ENCODE assay signal across 19 cellular contexts in genomic region chr7:117153016-117153415, GRCh38.
DNase-seq lines count a peak whose midpoint lies in the region; ATAC-seq, FAIRE-seq and TF ChIP-seq lines count a peak whose summit lies in the region.
"Had no signal": no experiment of that assay in that cellular context is flagged by ENCODE, and none has a peak within 500 bp of the region (broad histone marks: within the 10 kb centered on the region; RNA-seq: fewer than 3 reads in every experiment).

No MANE protein-coding gene starts in this region.

- no peak overlapping the region for H3K4me3 Mint-ChIP-seq in GM23338
- no peak overlapping the region for H3K4me3 Mint-ChIP-seq in activated CD8-positive, alpha-beta T cell treated with anti-CD3 and anti-CD28 coated beads for 36 hours
- H3K4me3 Mint-ChIP-seq: CD14-positive monocyte; CD4-positive, alpha-beta memory T cell had no signal

- no peak overlapping the region for H3K4ac ChIP-seq in mesendoderm (ENCODE audit: low read depth, low read length)

- no peaks in the 10 kb centered on the region for H3K9me1 ChIP-seq in endothelial cell of umbilical vein (replicated peaks; ENCODE audit: control insufficient read depth, extremely low read depth, insufficient read depth, low read length)

- H3K23ac ChIP-seq in mesendoderm (ENCODE audit: low read length) = no peak overlapping the region

- no peak overlapping the region for H2BK15ac ChIP-seq in mesendoderm (replicated peaks; ENCODE audit: low read depth)

- no peak overlapping the region for H2AK5ac ChIP-seq in mesendoderm (ENCODE audit: low read length)

- DNase-seq in endothelial cell of umbilical vein (ENCODE audit: low read depth, low spot score) (no peak), kidney glomerular epithelial cell (lab: John Stamatoyannopoulos, UW) (peak; percentile 49), mesendoderm (peak; percentile 55), GM23338 (ENCODE audit: low spot score) (no peak)
- DNase-seq in activated CD8-positive, alpha-beta T cell treated with anti-CD3 and anti-CD28 coated beads for 36 hours = no peak
- DNase-seq: 8988T; CD4-positive, alpha-beta memory T cell; DMS153; GDM1; GOT3; H7 had no signal

- H3K9me3 ChIP-seq in Loucy (ENCODE audit: insufficient read depth, low read depth, low read length) = no peaks in the 10 kb centered on the region
- H3K9me3 ChIP-seq in endothelial cell of umbilical vein (replicated peaks; ENCODE audit: control insufficient read depth, insufficient read depth, low read length) = no peaks in the 10 kb centered on the region
- H3K9me3 ChIP-seq: BLaER1 had no signal

- H3K27me3 ChIP-seq in Loucy (ENCODE audit: insufficient read depth, low read length, poor library complexity, severe bottlenecking) (no peaks in the 10 kb centered on the region), endothelial cell of umbilical vein (ENCODE audit: control insufficient read depth in 2 of 2, insufficient read depth in 2 of 2, low read length in 2 of 2) (no peaks in the 10 kb centered on the region), mesendoderm (ENCODE audit: insufficient read depth, low read length, poor library complexity) (no peaks in the 10 kb centered on the region), GM23338 (ENCODE audit: insufficient read depth) (no peaks in the 10 kb centered on the region)
- H3K27me3 ChIP-seq: BLaER1 had no signal

- H3K27me3 Mint-ChIP-seq in GM23338 (ENCODE audit: insufficient read depth, low read depth, poor library complexity) = no peaks in the 10 kb centered on the region
- no peaks in the 10 kb centered on the region for H3K27me3 Mint-ChIP-seq in activated CD8-positive, alpha-beta T cell treated with anti-CD3 and anti-CD28 coated beads for 36 hours
- H3K27me3 Mint-ChIP-seq: CD4-positive, alpha-beta memory T cell had no signal

- TF ChIP-seq CTCF in Loucy (conservative IDR thresholded peaks at IDR 0.05; ENCODE audit: low read length) = no peak
- no peak for TF ChIP-seq CTCF in endothelial cell of umbilical vein (IDR thresholded peaks at IDR 0.05; ENCODE audit: extremely low read depth in 1 of 2, insufficient read depth in 1 of 2, low read depth in 1 of 2, low read length in 2 of 2)
- TF ChIP-seq CTCF in GM23338 (conservative IDR thresholded peaks at IDR 0.05; ENCODE audit: low read depth in 2 of 2) = no peak
- no peak for TF ChIP-seq CTCF in activated CD8-positive, alpha-beta T cell treated with anti-CD3 and anti-CD28 coated beads for 36 hours (IDR thresholded peaks at IDR 0.05)

- no peak overlapping the region for H3K27ac Mint-ChIP-seq in GM23338
- no peak overlapping the region for H3K27ac Mint-ChIP-seq in activated CD8-positive, alpha-beta T cell treated with anti-CD3 and anti-CD28 coated beads for 36 hours
- H3K27ac Mint-ChIP-seq: CD14-positive monocyte; CD4-positive, alpha-beta memory T cell had no signal

- H3K4me1 Mint-ChIP-seq in GM23338 = peaks cover 19% of the 10 kb centered on the region
- H3K4me1 Mint-ChIP-seq in activated CD8-positive, alpha-beta T cell treated with anti-CD3 and anti-CD28 coated beads for 36 hours (ENCODE audit: low read depth) = no peaks in the 10 kb centered on the region
- H3K4me1 Mint-ChIP-seq: CD14-positive monocyte; CD4-positive, alpha-beta memory T cell had no signal

- dilution Hi-C loops in endothelial cell of umbilical vein (cut with MboI; ENCODE audit: extremely low pct_ligation_motif_present, low sequenced_read_pairs) = no loop called here

- H3K4me1 ChIP-seq in Loucy (ENCODE audit: insufficient read depth, low read length, poor library complexity, severe bottlenecking) (peaks cover 5% of the 10 kb centered on the region), endothelial cell of umbilical vein (ENCODE audit: control insufficient read depth, extremely low read depth, insufficient read depth, low read length) (peaks cover 11% of the 10 kb centered on the region), mesendoderm (ENCODE audit: control insufficient read depth, low read depth, low read length) (peaks cover 14% of the 10 kb centered on the region), GM23338 (ENCODE audit: insufficient read depth) (peaks cover 25% of the 10 kb centered on the region)
- H3K4me1 ChIP-seq: BLaER1 had no signal

- TF ChIP-seq POLR2A in endothelial cell of umbilical vein (IDR thresholded peaks at IDR 0.05; ENCODE audit: low read depth, low read length) = no peak

- H3K18ac ChIP-seq in mesendoderm (ENCODE audit: low read length) = no peak overlapping the region

- H3K79me1 ChIP-seq in mesendoderm (ENCODE audit: low read length) = no peaks in the 10 kb centered on the region

- no peaks in the 10 kb centered on the region for H3K9me3 Mint-ChIP-seq in GM23338
- no peaks in the 10 kb centered on the region for H3K9me3 Mint-ChIP-seq in activated CD8-positive, alpha-beta T cell treated with anti-CD3 and anti-CD28 coated beads for 36 hours
- H3K9me3 Mint-ChIP-seq: CD14-positive monocyte; CD4-positive, alpha-beta memory T cell had no signal

- H3K4me3 ChIP-seq in Loucy (ENCODE audit: low read length, poor library complexity, severe bottlenecking) (no peak overlapping the region), endothelial cell of umbilical vein (replicated peaks in 1 of 3; ENCODE audit: insufficient read depth in 1 of 3, low read depth in 1 of 3, low read length in 3 of 3) (no peak overlapping the region), mesendoderm (ENCODE audit: low read length) (no peak overlapping the region), GM23338 (no peak overlapping the region)
- H3K4me3 ChIP-seq: BLaER1 had no signal

- intact Hi-C loops in endothelial cell of umbilical vein (cut with micrococcal nuclease) = no loop called here
- intact Hi-C loops in activated CD8-positive, alpha-beta T cell treated with anti-CD3 and anti-CD28 coated beads for 36 hours (cut with micrococcal nuclease) = no loop called here

- FAIRE-seq in endothelial cell of umbilical vein (lab: Jason Lieb, UNC) = peak; percentile 21
- FAIRE-seq: GM12892, GM18507 had no signal

- no peak overlapping the region for H4K8ac ChIP-seq in mesendoderm (ENCODE audit: low read depth, low read length)

- H3K36me3 ChIP-seq in Loucy (ENCODE audit: insufficient read depth, low read length) (no peaks in the 10 kb centered on the region), endothelial cell of umbilical vein (ENCODE audit: control insufficient read depth in 2 of 2, extremely low read depth in 1 of 2, insufficient read depth in 2 of 2, low read length in 2 of 2) (no peaks in the 10 kb centered on the region), mesendoderm (ENCODE audit: control insufficient read depth, insufficient read depth, low read length) (no peaks in the 10 kb centered on the region), GM23338 (ENCODE audit: insufficient read depth) (no peaks in the 10 kb centered on the region)
- H3K36me3 ChIP-seq: BLaER1 had no signal

- POLR2A ChIA-PET in endothelial cell of umbilical vein (lab: Charles Lee) = no interaction called here
- POLR2A ChIA-PET in activated CD8-positive, alpha-beta T cell treated with anti-CD3 and anti-CD28 coated beads for 36 hours (lab: Charles Lee) = no interaction called here

- H3K9ac ChIP-seq in Loucy (ENCODE audit: low read depth, low read length, poor library complexity, severe bottlenecking) (no peak overlapping the region), endothelial cell of umbilical vein (replicated peaks; ENCODE audit: extremely low read depth, insufficient read depth, low read length) (no peak overlapping the region), mesendoderm (ENCODE audit: low read length) (no peak overlapping the region)
- H3K9ac ChIP-seq: BLaER1 had no signal

- no peaks in the 10 kb centered on the region for H3K36me3 Mint-ChIP-seq in GM23338 (ENCODE audit: low read depth)
- H3K36me3 Mint-ChIP-seq in activated CD8-positive, alpha-beta T cell treated with anti-CD3 and anti-CD28 coated beads for 36 hours (ENCODE audit: low read depth) = no peaks in the 10 kb centered on the region
- H3K36me3 Mint-ChIP-seq: CD14-positive monocyte had no signal

- H4K20me1 ChIP-seq in Loucy (ENCODE audit: insufficient read depth, low read length, poor library complexity, severe bottlenecking) = no peaks in the 10 kb centered on the region
- no peaks in the 10 kb centered on the region for H4K20me1 ChIP-seq in endothelial cell of umbilical vein (replicated peaks; ENCODE audit: control insufficient read depth, extremely low read depth, insufficient read depth, low read length)
- no peaks in the 10 kb centered on the region for H4K20me1 ChIP-seq in GM23338 (replicated peaks; ENCODE audit: insufficient read depth)
- H4K20me1 ChIP-seq: BLaER1 had no signal

- BruUV-seq in endothelial cell of umbilical vein (replicated peaks; lab: Mats Ljungman, UMichigan) = no TSS peak

- no peaks in the 10 kb centered on the region for H3K9me2 ChIP-seq in Loucy (replicated peaks; ENCODE audit: low read depth, low read length)
- peaks cover 11% of the 10 kb centered on the region; the same call in 1 of the 2 replicates for H3K9me2 ChIP-seq in GM23338 (ENCODE audit: insufficient read depth)

- H3K79me2 ChIP-seq in Loucy (ENCODE audit: insufficient read depth, low read length) = no peaks in the 10 kb centered on the region
- no peaks in the 10 kb centered on the region for H3K79me2 ChIP-seq in endothelial cell of umbilical vein (ENCODE audit: control insufficient read depth, insufficient read depth, low read length)
- no peaks in the 10 kb centered on the region for H3K79me2 ChIP-seq in mesendoderm (ENCODE audit: control insufficient read depth, insufficient read depth, low read length)
- no peaks in the 10 kb centered on the region for H3K79me2 ChIP-seq in GM23338 (replicated peaks; ENCODE audit: insufficient read depth)

- CTCF ChIA-PET in endothelial cell of umbilical vein (lab: Charles Lee) = interaction anchor here (1.6 to 2.0 kb wide), 2 partner anchors 25 to 60 kb away, joined by 4 read pairs; no protein-coding TSS in a partner anchor
- CTCF ChIA-PET in activated CD8-positive, alpha-beta T cell treated with anti-CD3 and anti-CD28 coated beads for 36 hours (lab: Charles Lee) = interaction anchor here (1.1 kb wide), 1 partner anchor 27 kb away, joined by 3 read pairs; no protein-coding TSS in a partner anchor

- H3K56ac ChIP-seq in mesendoderm (ENCODE audit: low read length) = no peak overlapping the region

- H4K5ac ChIP-seq in mesendoderm (ENCODE audit: low read length) = no peak overlapping the region

- no peak overlapping the region for H3K27ac ChIP-seq in endothelial cell of umbilical vein (ENCODE audit: insufficient read depth, low read depth, low read length)
- H3K27ac ChIP-seq in mesendoderm (ENCODE audit: low read depth, low read length) = no peak overlapping the region
- no peak overlapping the region for H3K27ac ChIP-seq in GM23338 (ENCODE audit: low read depth)
- H3K27ac ChIP-seq: BLaER1, HL-60 had no signal

- H3K4me2 ChIP-seq in Loucy (ENCODE audit: low read depth, low read length, poor library complexity, severe bottlenecking) (no peak overlapping the region), endothelial cell of umbilical vein (ENCODE audit: insufficient read depth, low read length) (no peak overlapping the region), mesendoderm (ENCODE audit: low read length) (no peak overlapping the region), GM23338 (no peak overlapping the region)
- H3K4me2 ChIP-seq: BLaER1 had no signal

- no peak overlapping the region for H2BK120ac ChIP-seq in mesendoderm (ENCODE audit: low read depth, low read length)

- no CpG with 5 or more reads among the region's 1 CpG for WGBS in mesendoderm (ENCODE audit: extremely low coverage, insufficient coverage, low lambda C conversion rate)

- ATAC-seq in HG02973 (IDR thresholded peaks at IDR 0.05; ENCODE audit: unreplicated experiment) (no peak), GM21529 (IDR thresholded peaks at IDR 0.05; ENCODE audit: unreplicated experiment) (no peak), GM23338 (no peak)
- no peak for ATAC-seq in activated CD8-positive, alpha-beta T cell treated with anti-CD3 and anti-CD28 coated beads for 36 hours

- H3F3A ChIP-seq in Loucy (ENCODE audit: low read depth) (no peaks in the 10 kb centered on the region), GM23338 (replicated peaks; ENCODE audit: low read depth) (no peaks in the 10 kb centered on the region)

- no peak overlapping the region for H2BK5ac ChIP-seq in mesendoderm (ENCODE audit: low read length)

- H2AFZ ChIP-seq in Loucy (ENCODE audit: low read length) = peak overlapping the region; percentile 54
- H2AFZ ChIP-seq in endothelial cell of umbilical vein (ENCODE audit: low read depth, low read length) = no peak overlapping the region
- H2AFZ ChIP-seq in GM23338 = no peak overlapping the region

Comparison
In these comparisons a context has a peak if more than half of its experiments do, and no peak if none do; other contexts are left out.
1. DNase-seq: peak in kidney glomerular epithelial cell (single experiment) and mesendoderm (single experiment); none in endothelial cell of umbilical vein (single experiment), GM23338 (single experiment) and activated CD8-positive, alpha-beta T cell treated with anti-CD3 and anti-CD28 coated beads for 36 hours (single experiment).